8 cellular contexts compared by ENCODE assay signal in the genomic region with DNA sequence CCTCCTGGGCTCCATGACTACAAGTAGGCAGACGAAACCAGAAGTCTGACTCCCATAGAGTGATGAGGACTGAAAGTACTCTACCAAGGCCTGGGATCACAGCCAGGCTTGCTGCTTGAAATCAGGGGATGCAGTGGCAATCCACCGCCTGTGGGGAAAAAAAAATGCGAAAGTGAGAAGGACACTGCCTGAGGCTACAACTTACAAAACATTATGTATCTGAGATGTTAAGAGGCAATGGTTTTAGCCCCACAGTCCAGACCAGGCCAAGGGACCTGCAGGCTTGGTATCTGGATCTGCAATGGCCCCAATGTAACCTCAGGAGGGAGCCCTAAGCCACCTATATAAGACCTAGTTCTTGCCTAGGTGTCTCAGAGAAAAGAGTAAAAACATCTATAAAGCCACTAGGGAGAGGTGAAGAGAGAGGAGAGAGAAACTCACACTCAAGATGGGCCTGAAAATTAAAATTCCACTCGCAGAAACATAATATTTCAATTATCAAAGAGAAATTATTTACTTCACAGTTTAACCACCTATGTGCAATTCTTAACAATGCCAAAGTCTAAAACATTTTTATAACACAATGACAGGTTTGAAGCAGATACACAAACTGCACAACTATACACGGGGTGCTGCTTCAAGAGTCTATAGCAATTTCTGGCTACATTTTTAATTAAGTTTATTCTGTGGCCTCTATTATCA. TPM values are rescaled to one million over a fixed set of nuclear protein-coding genes. Genes with fewer than 3 reads are reported as not detected.
DNase-seq lines count a peak whose midpoint lies in the region; ATAC-seq, FAIRE-seq and TF ChIP-seq lines count a peak whose summit lies in the region.

No MANE protein-coding gene starts in this region.

- H3K36me3 ChIP-seq in GM06990 (ENCODE audit: control insufficient read depth, insufficient read depth, low read length) (no peaks in the 10 kb centered on the region), Loucy (ENCODE audit: insufficient read depth, low read length) (no peaks in the 10 kb centered on the region), HepG2 (replicated peaks in 1 of 2; ENCODE audit: control insufficient read depth in 1 of 2, insufficient read depth in 2 of 2, low read length in 2 of 2) (no peaks in the 10 kb centered on the region), transverse colon (no peaks in the 10 kb centered on the region)

- no peaks in the 10 kb centered on the region for H3K9me2 ChIP-seq in Loucy (replicated peaks; ENCODE audit: low read depth, low read length)

- FAIRE-seq in HepG2 (lab: Jason Lieb, UNC), result peak; percentile 12

- peak; percentile 100 for ATAC-seq in HepG2

- no peak for TF ChIP-seq EP300 in HepG2 (IDR thresholded peaks at IDR 0.05; ENCODE audit: low read depth in 2 of 2, low read length in 2 of 2)
- TF ChIP-seq EP300 in HepG2 (CRISPR knock-in tag; IDR thresholded peaks at IDR 0.05; ENCODE audit: borderline replicate concordance), result no peak
- no peak for TF ChIP-seq EP300 in transverse colon (IDR thresholded peaks at IDR 0.05; ENCODE audit: low read depth)

- CTCF ChIA-PET in HepG2 (lab: Yijun Ruan, JAX; ENCODE audit: low intra/inter-chr PET ratio, low total read pairs), result no interaction called here

- H3K4me1 ChIP-seq in Loucy (ENCODE audit: insufficient read depth, low read length, poor library complexity, severe bottlenecking), result peaks cover 11% of the 10 kb centered on the region
- H3K4me1 ChIP-seq in HepG2 (ENCODE audit: insufficient read depth, low read length), result no peaks in the 10 kb centered on the region
- H3K4me1 ChIP-seq in transverse colon, result peaks cover 0 to 10% (median 3%) of the 10 kb centered on the region in 4 donors

- H2AFZ ChIP-seq in Loucy (ENCODE audit: low read length) (no peak overlapping the region), HepG2 (ENCODE audit: low read length) (no peak overlapping the region)

- TF ChIP-seq RAD21 in HepG2 (CRISPR knock-in tag; IDR thresholded peaks at IDR 0.05), result peak; percentile 55; the same call in 1 of the 2 replicates

- H3K27ac ChIP-seq in 22Rv1, result no peak overlapping the region
- no peak overlapping the region for H3K27ac ChIP-seq in HepG2 (ENCODE audit: extremely low read length, insufficient read depth, low read length)
- H3K27ac ChIP-seq in transverse colon, result peak overlapping the region in 1 of 4 donors; percentile 25

- intact Hi-C loops in HepG2 (cut with micrococcal nuclease; ENCODE audit: unreplicated experiment), result loop anchor here (1.0 to 10.0 kb wide), 2 partner anchors 995 to 1079 kb away; no protein-coding TSS in a partner anchor
- intact Hi-C loops in transverse colon (cut with DNase I; ENCODE audit: low total_unique reads), result no loop called here

- H3K9me3 ChIP-seq in Loucy (ENCODE audit: insufficient read depth, low read depth, low read length) (no peaks in the 10 kb centered on the region), HepG2 (ENCODE audit: low read length) (no peaks in the 10 kb centered on the region), transverse colon (no peaks in the 10 kb centered on the region)

- H3K4me3 ChIP-seq in GM06990 (replicated peaks; ENCODE audit: low read depth, low read length), result no peak overlapping the region
- H3K4me3 ChIP-seq in Loucy (ENCODE audit: low read length, poor library complexity, severe bottlenecking), result no peak overlapping the region
- no peak overlapping the region for H3K4me3 ChIP-seq in HepG2 (replicated peaks in 1 of 3; ENCODE audit: insufficient read depth in 1 of 3, low read depth in 2 of 3, low read length in 3 of 3)
- H3K4me3 ChIP-seq in transverse colon, result no peak overlapping the region

- H3K4me2 ChIP-seq in Loucy (ENCODE audit: low read depth, low read length, poor library complexity, severe bottlenecking), result peak overlapping the region; percentile 32
- H3K4me2 ChIP-seq in HepG2 (ENCODE audit: low read depth, low read length), result no peak overlapping the region

- no peak overlapping the region for H3K9ac ChIP-seq in Loucy (ENCODE audit: low read depth, low read length, poor library complexity, severe bottlenecking)
- H3K9ac ChIP-seq in HepG2 (ENCODE audit: insufficient read depth, low read depth, low read length), result no peak overlapping the region

- TF ChIP-seq POLR2A in HepG2 (IDR thresholded peaks at IDR 0.05; ENCODE audit: insufficient read depth in 1 of 2, low read depth in 2 of 2, low read length in 2 of 2) (no peak), transverse colon (IDR thresholded peaks at IDR 0.05) (no peak)

- peak; percentile 9 for DNase-seq in GM06990 (ENCODE audit: extremely low read depth, insufficient read length)
- DNase-seq in HCEC 1CT, result peak; percentile 48
- DNase-seq in SHP77 (lab: John Stamatoyannopoulos, UW), result peak; percentile 43 to 61
- DNase-seq in cerebellar cortex (ENCODE audit: low spot score), result peak; percentile 88
- DNase-seq in HepG2 (ENCODE audit: low spot score), result peak; percentile 53
- DNase-seq in transverse colon, result peak; percentile 39

- H3K27me3 ChIP-seq in GM06990 (replicated peaks; ENCODE audit: control insufficient read depth, insufficient read depth, low read length) (no peaks in the 10 kb centered on the region), Loucy (ENCODE audit: insufficient read depth, low read length, poor library complexity, severe bottlenecking) (no peaks in the 10 kb centered on the region), HepG2 (ENCODE audit: control insufficient read depth in 1 of 2, insufficient read depth in 2 of 2, low read length in 2 of 2) (no peaks in the 10 kb centered on the region), transverse colon (no peaks in the 10 kb centered on the region)

- TF ChIP-seq CTCF in 22Rv1 (IDR thresholded peaks at IDR 0.05) (peak; percentile 75), GM06990 (IDR thresholded peaks at IDR 0.05; ENCODE audit: insufficient read depth, low read length, poor library complexity, severe bottlenecking) (peak; percentile 69), Loucy (conservative IDR thresholded peaks at IDR 0.05; ENCODE audit: low read length) (peak; percentile 81), HepG2 (CRISPR knock-in tag; IDR thresholded peaks at IDR 0.05) (peak; percentile 79), transverse colon (IDR thresholded peaks at IDR 0.05) (peak in 4 of 5 experiments; percentile 36 to 52 (median 42))

- WGBS in HepG2 (ENCODE audit: low lambda C conversion rate), result 37% methylated on average over 5 of the region's 5 CpGs
- 54 to 62% methylated on average over 5 of the region's 5 CpGs for WGBS in transverse colon (ENCODE audit: low coverage in 1 of 2), 2 donors

- H4K20me1 ChIP-seq in Loucy (ENCODE audit: insufficient read depth, low read length, poor library complexity, severe bottlenecking) (peaks cover 30% of the 10 kb centered on the region), HepG2 (ENCODE audit: insufficient read depth, low read length) (no peaks in the 10 kb centered on the region)

- H3F3A ChIP-seq in Loucy (ENCODE audit: low read depth), result no peaks in the 10 kb centered on the region

- POLR2A ChIA-PET in HepG2 (lab: Yijun Ruan, JAX), result no interaction called here

- H3K79me2 ChIP-seq in Loucy (ENCODE audit: insufficient read depth, low read length) (peaks cover 98% of the 10 kb centered on the region), HepG2 (ENCODE audit: insufficient read depth, low read length) (peaks cover 1% of the 10 kb centered on the region)

- in situ Hi-C loops in HepG2 (cut with HindIII; ENCODE audit: extremely low pct_ligation_motif_present, low pct_unique_long_range_greater_than_20kb) (loop anchor here (5.0 to 25.0 kb wide), 2 partner anchors 573 to 1078 kb away; no protein-coding TSS in a partner anchor), transverse colon (cut with MboI; ENCODE audit: low pct_ligation_motif_present in 1 of 4, low pct_unique_long_range_greater_than_20kb in 1 of 4, low sequenced_read_pairs in 3 of 4) (loop anchor here (10.0 to 25.0 kb wide), 5 partner anchors 448 to 995 kb away; partner anchors contain the start of gene PIP4K2A (in 1 of the 4))

- no TSS peak for BruUV-seq in HepG2 (replicated peaks; lab: Mats Ljungman, UMichigan)

TF ChIP-seq in HepG2, 621 proteins besides CTCF, POLR2A, EP300 and RAD21:
- TF ChIP-seq ZFY (CRISPR knock-in tag; IDR thresholded peaks at IDR 0.05) (peak; percentile 36; the same call in 1 of the 2 replicates), ZFP36L1 (CRISPR knock-in tag; IDR thresholded peaks at IDR 0.05) (no peak), STAG1 (CRISPR knock-in tag; IDR thresholded peaks at IDR 0.05) (peak; percentile 78), SMC3 (IDR thresholded peaks at IDR 0.05; ENCODE audit: low read length) (peak; percentile 73), ZSCAN9 (CRISPR knock-in tag; IDR thresholded peaks at IDR 0.05; ENCODE audit: borderline replicate concordance) (no peak), TEAD3 (CRISPR knock-in tag; optimal IDR thresholded peaks at IDR 0.05; ENCODE audit: borderline replicate concordance) (peak; percentile 7)
TF ChIP-seq in HepG2: peak in this region for 4.

RNA-seq across cellular contexts. Expression of gene DNAJC1, which starts 13.9 kb away (rescaled TPM):
- total RNA-seq in HepG2 (2016; rRNA removed; fragmentation: Illumina TruSeq; extraction: Trizol) (8.8 and 16.6 TPM in 2 replicates), transverse colon (10 to 100 TPM; 18.5 to 71.7 (median 48.4) TPM)
- total RNA-seq in HepG2 (2016; cell fraction: cytosol; rRNA removed; fragmentation: Illumina TruSeq; extraction: Trizol; ENCODE audit: low read depth), result 8.1 and 9.4 TPM in 2 replicates
- total RNA-seq in HepG2 (2016; cell fraction: insoluble cytoplasmic fraction; rRNA removed; fragmentation: Illumina TruSeq; extraction: Trizol), result 8.1 and 15.9 TPM in 2 replicates
- 9.7 and 9.8 TPM in 2 replicates for total RNA-seq in HepG2 (2016; cell fraction: membrane; rRNA removed; fragmentation: Illumina TruSeq; extraction: Trizol)
- 17.9 and 18.9 TPM in 2 replicates for total RNA-seq in HepG2 (2016; cell fraction: nucleus; rRNA removed; fragmentation: Illumina TruSeq; extraction: Trizol)
- 9.8 and 9.9 TPM in 2 replicates for polyA plus RNA-seq in HepG2 (2011; rRNA removed)
- 8.0 TPM in 2 replicates for polyA plus RNA-seq in HepG2 (2011; cell fraction: cytosol; rRNA removed)
- polyA plus RNA-seq in HepG2 (2011; cell fraction: nucleus; rRNA removed), result 3.1 and 4.4 TPM in 2 replicates
- polyA plus RNA-seq in HepG2 (2012), result 8.0 and 8.3 TPM in 2 replicates
- polyA plus RNA-seq in HepG2 (2016; cell fraction: cytosol; fragmentation: Illumina TruSeq; extraction: Trizol; ENCODE audit: low read depth), result 4.7 and 4.8 TPM in 2 replicates
- 8.2 TPM in 2 replicates for polyA plus RNA-seq in HepG2 (2016; cell fraction: insoluble cytoplasmic fraction; fragmentation: Illumina TruSeq; extraction: Trizol; ENCODE audit: low read depth)
- polyA plus RNA-seq in HepG2 (2016; cell fraction: membrane; fragmentation: Illumina TruSeq; extraction: Trizol; ENCODE audit: low read depth), result 6.6 and 7.2 TPM in 2 replicates
- polyA plus RNA-seq in HepG2 (2016; cell fraction: nucleus; fragmentation: Illumina TruSeq; extraction: Trizol; ENCODE audit: insufficient read depth, low read depth), result 18.4 and 19.0 TPM in 2 replicates
- polyA minus RNA-seq in HepG2 (2011; rRNA and poly(A)+ RNA removed; ENCODE audit: low replicate concordance), result 5.6 and 23.6 TPM in 2 replicates
- polyA minus RNA-seq in HepG2 (2011; cell fraction: cytosol; rRNA and poly(A)+ RNA removed), result 8.4 and 10.0 TPM in 2 replicates
- polyA minus RNA-seq in HepG2 (2011; cell fraction: nucleus; rRNA and poly(A)+ RNA removed), result 9.1 and 10.3 TPM in 2 replicates

Comparison
In these comparisons a context has a peak if more than half of its experiments do, and no peak if none do; other contexts are left out.
1. DNase-seq: peak in every context shown above with its lines; median percentile 88 in cerebellar cortex; 53 in HepG2; 52 in SHP77; 48 in HCEC 1CT; 39 in transverse colon; 9 in GM06990.